29 cellular contexts compared by ENCODE assay signal in genomic region chr1:19936061-19936750, GRCh38. TPM values are rescaled to one million over a fixed set of nuclear protein-coding genes. Genes with fewer than 3 reads are reported as not detected.
DNase-seq lines count a peak whose midpoint lies in the region; ATAC-seq, FAIRE-seq and TF ChIP-seq lines count a peak whose summit lies in the region.
"Had no signal": no experiment of that assay in that cellular context is flagged by ENCODE, and none has a peak within 500 bp of the region (broad histone marks: within the 10 kb centered on the region; RNA-seq: fewer than 3 reads in every experiment).

No MANE protein-coding gene starts in this region.

- RAD21 ChIA-PET in GM12878 (lab: Charles Lee; ENCODE audit: unreplicated experiment): no interaction called here

- no peaks in the 10 kb centered on the region for H3K79me1 ChIP-seq in mesendoderm (ENCODE audit: low read length)

- SMC1A ChIA-PET in GM12878 (lab: Charles Lee; ENCODE audit: uncharacterized antibody, unreplicated experiment): no interaction called here

- no peak overlapping the region for H3K23ac ChIP-seq in mesendoderm (ENCODE audit: low read length)

- H2BK120ac ChIP-seq in mesendoderm (ENCODE audit: low read depth, low read length): no peak overlapping the region

- no peak overlapping the region for H4K8ac ChIP-seq in mesendoderm (ENCODE audit: low read depth, low read length)

- H3K9ac ChIP-seq in GM12878 (ENCODE audit: control insufficient read depth, insufficient read depth, low read length) (no peak overlapping the region), mesendoderm (ENCODE audit: low read length) (no peak overlapping the region)
- H3K9ac ChIP-seq: BLaER1 had no signal

- no peaks in the 10 kb centered on the region for H3K4me1 ChIP-seq in GM12878 (ENCODE audit: control insufficient read depth, insufficient read depth, low read length)
- no peaks in the 10 kb centered on the region for H3K4me1 ChIP-seq in mesendoderm (ENCODE audit: control insufficient read depth, low read depth, low read length)
- H3K4me1 ChIP-seq in pancreas: no peaks in the 10 kb centered on the region
- no peaks in the 10 kb centered on the region for H3K4me1 ChIP-seq in OCI-LY7 (ENCODE audit: insufficient read depth, low read length, poor library complexity, severe bottlenecking)
- H3K4me1 ChIP-seq: BLaER1, SJCRH30 had no signal

- no peak for TF ChIP-seq POLR2A in NB4 (IDR thresholded peaks at IDR 0.05; ENCODE audit: extremely low read depth, insufficient read length)
- no peak for TF ChIP-seq POLR2A in GM12878 (IDR thresholded peaks at IDR 0.05; ENCODE audit: low read depth, low read length)

- H3K9me2 ChIP-seq in OCI-LY7 (ENCODE audit: insufficient read depth, low read length): no peaks in the 10 kb centered on the region

- BruUV-seq in GM12878 (replicated peaks; lab: Mats Ljungman, UMichigan) (no TSS peak), OCI-LY7 (replicated peaks; lab: Mats Ljungman, UMichigan) (no TSS peak)

- no peaks in the 10 kb centered on the region for H3K27me3 ChIP-seq in GM12878 (replicated peaks in 1 of 2; ENCODE audit: control insufficient read depth in 2 of 2, insufficient read depth in 2 of 2, low read length in 1 of 2)
- H3K27me3 ChIP-seq in mesendoderm (ENCODE audit: insufficient read depth, low read length, poor library complexity): no peaks in the 10 kb centered on the region
- H3K27me3 ChIP-seq in pancreas: no peaks in the 10 kb centered on the region
- H3K27me3 ChIP-seq: BLaER1, SJCRH30 had no signal

- no peak overlapping the region for H4K5ac ChIP-seq in mesendoderm (ENCODE audit: low read length)

- H3K36me3 ChIP-seq in GM12878 (ENCODE audit: control insufficient read depth in 2 of 2, insufficient read depth in 2 of 2, low read length in 1 of 2): no peaks in the 10 kb centered on the region
- H3K36me3 ChIP-seq in mesendoderm (ENCODE audit: control insufficient read depth, insufficient read depth, low read length): no peaks in the 10 kb centered on the region
- no peaks in the 10 kb centered on the region for H3K36me3 ChIP-seq in pancreas
- H3K36me3 ChIP-seq in OCI-LY7 (ENCODE audit: insufficient read depth, low read length): no peaks in the 10 kb centered on the region
- H3K36me3 ChIP-seq: BLaER1, SJCRH30 had no signal

- no peaks in the 10 kb centered on the region for H4K20me1 ChIP-seq in GM12878 (ENCODE audit: control insufficient read depth, insufficient read depth)
- H4K20me1 ChIP-seq in OCI-LY7 (ENCODE audit: insufficient read depth, low read length): no peaks in the 10 kb centered on the region
- H4K20me1 ChIP-seq: BLaER1 had no signal

- 34% methylated on average over 3 of the region's 3 CpGs for WGBS in GM12878 (ENCODE audit: insufficient coverage, insufficient replicate concordance, low lambda C conversion rate, missing lambda C conversion rate)
- no CpG with 5 or more reads among the region's 3 CpGs for WGBS in mesendoderm (ENCODE audit: extremely low coverage, insufficient coverage, low lambda C conversion rate)
- 65 to 67% methylated on average over 3 of the region's 3 CpGs for WGBS in pancreas, 2 donors

- H3K4ac ChIP-seq in mesendoderm (ENCODE audit: low read depth, low read length): no peak overlapping the region

- H3K4me3 ChIP-seq in GM12865 (ENCODE audit: low read depth, low read length) (no peak overlapping the region), NB4 (ENCODE audit: low read depth, low read length) (no peak overlapping the region), GM12878 (no peak overlapping the region), mesendoderm (ENCODE audit: low read length) (no peak overlapping the region), pancreas (no peak overlapping the region), OCI-LY7 (ENCODE audit: low read depth, low read length, poor library complexity, severe bottlenecking) (no peak overlapping the region)
- H3K4me3 ChIP-seq: BLaER1, SJCRH30 had no signal

- H2BK15ac ChIP-seq in mesendoderm (replicated peaks; ENCODE audit: low read depth): no peak overlapping the region

- no peak overlapping the region for H3K56ac ChIP-seq in mesendoderm (ENCODE audit: low read length)

- no peak overlapping the region for H3K18ac ChIP-seq in mesendoderm (ENCODE audit: low read length)

- FAIRE-seq in GM12878 (lab: Jason Lieb, UNC) (no peak), pancreas (lab: Jason Lieb, UNC) (no peak)
- FAIRE-seq: GM19239, H1 had no signal

- no peak for TF ChIP-seq EP300 in GM12878 (IDR thresholded peaks at IDR 0.05; ENCODE audit: borderline replicate concordance in 1 of 2, control insufficient read depth in 1 of 2, low read depth in 2 of 2, low read length in 2 of 2)

- H2AK5ac ChIP-seq in mesendoderm (ENCODE audit: low read length): no peak overlapping the region

- peaks cover 3% of the 10 kb centered on the region; the same call in 1 of the 3 replicates for H3K9me3 ChIP-seq in GM12878 (replicated peaks; ENCODE audit: control insufficient read depth, insufficient read depth, low read length)
- no peaks in the 10 kb centered on the region for H3K9me3 ChIP-seq in pancreas
- no peaks in the 10 kb centered on the region for H3K9me3 ChIP-seq in OCI-LY7 (ENCODE audit: low read length)

- H2AFZ ChIP-seq in GM12878 (ENCODE audit: control insufficient read depth, low read depth, low read length): no peak overlapping the region
- H2AFZ ChIP-seq in OCI-LY7 (ENCODE audit: low read length): no peak overlapping the region

- TF ChIP-seq CTCF in GM12865 (IDR thresholded peaks at IDR 0.05; ENCODE audit: insufficient read depth, low read depth, low read length, missing control alignments) (no peak), NB4 (IDR thresholded peaks at IDR 0.05; ENCODE audit: low read depth, low read length) (no peak), GM12878 (IDR thresholded peaks at IDR 0.05 in 2 of 3, conservative IDR thresholded peaks at IDR 0.05 in 1 of 3; ENCODE audit: control insufficient read depth in 2 of 3, extremely low read depth in 1 of 3, insufficient read depth in 1 of 3, low read depth in 3 of 3, low read length in 3 of 3) (no peak), pancreas (IDR thresholded peaks at IDR 0.05) (no peak), OCI-LY7 (conservative IDR thresholded peaks at IDR 0.05; ENCODE audit: low read length) (no peak)

- intact Hi-C loops in GM12878 (cut with micrococcal nuclease; ENCODE audit: unreplicated experiment): no loop called here
- intact Hi-C loops in pancreas (cut with DNase I): no loop called here
- intact Hi-C loops in OCI-LY7 (cut with micrococcal nuclease; ENCODE audit: unreplicated experiment): no loop called here

- no peak overlapping the region for H2BK5ac ChIP-seq in mesendoderm (ENCODE audit: low read length)

- in situ Hi-C loops in GM12878 (cut with MboI): no loop called here

- H3K27ac ChIP-seq in GM12878 (ENCODE audit: control insufficient read depth, insufficient read depth) (no peak overlapping the region), mesendoderm (ENCODE audit: low read depth, low read length) (no peak overlapping the region), pancreas (no peak overlapping the region), OCI-LY7 (ENCODE audit: low read depth, low read length, poor library complexity, severe bottlenecking) (no peak overlapping the region)
- H3K27ac ChIP-seq: BLaER1, SJCRH30 had no signal

- ATAC-seq in GM12878 (no peak), pancreas (no peak)
- ATAC-seq: PC-3, Right ventricle myocardium inferior, SK-N-SH treated with all-trans-retinoic acid at 6 μM for 48 hours had no signal

- no peaks in the 10 kb centered on the region for H3K79me2 ChIP-seq in GM12878 (ENCODE audit: control insufficient read depth, insufficient read depth, low read length)
- H3K79me2 ChIP-seq in mesendoderm (ENCODE audit: control insufficient read depth, insufficient read depth, low read length): no peaks in the 10 kb centered on the region
- no peaks in the 10 kb centered on the region for H3K79me2 ChIP-seq in OCI-LY7 (ENCODE audit: insufficient read depth, low read depth, low read length)

- DNase-seq in GM12865 (ENCODE audit: low read depth) (peak; percentile 7), NB4 (ENCODE audit: low read depth) (peak; percentile 10), GM12878 (ENCODE audit: low read depth, low spot score) (no peak), mesendoderm (peak; percentile 34), GF-D8 (lab: John Stamatoyannopoulos, UW) (no peak), pancreas (no peak), OCI-LY7 (ENCODE audit: low spot score) (no peak)
- DNase-seq: CD4-positive, CD25-positive, alpha-beta regulatory T cell; DMS53; HCEC 1CT; Karpas-422; NCI-H1048; NCI-H1417; NCI-H1694; NCI-H2029 treated with DMSO at 0.1 percent for 48 hours; NCI-H2227 treated with DMSO at 0.1 percent for 48 hours; NCI-H526 treated with DMSO at 0.1 percent for 48 hours; PC-3; SJCRH30 had no signal

- no peak for TF ChIP-seq RAD21 in GM12878 (IDR thresholded peaks at IDR 0.05; ENCODE audit: insufficient read depth, low read depth, low read length)

- POLR2A ChIA-PET in GM12878 (lab: Charles Lee): interaction anchor here (0.6 kb wide), 1 partner anchor 210 kb away, joined by 3 read pairs; no protein-coding TSS in a partner anchor
- POLR2A ChIA-PET in OCI-LY7 (lab: Charles Lee): no interaction called here

- H3K4me2 ChIP-seq in GM12878 (ENCODE audit: control insufficient read depth, insufficient read depth) (no peak overlapping the region), mesendoderm (ENCODE audit: low read length) (no peak overlapping the region), OCI-LY7 (ENCODE audit: low read length) (no peak overlapping the region)
- H3K4me2 ChIP-seq: BLaER1 had no signal

- CTCF ChIA-PET in GM12878 (lab: Yijun Ruan, JAX): no interaction called here
- CTCF ChIA-PET in OCI-LY7 (lab: Charles Lee; ENCODE audit: unreplicated experiment): no interaction called here

RNA-seq across cellular contexts. Expression of gene PLA2G2E, which starts 12.8 kb away (rescaled TPM):
- not detected in 2 replicates for total RNA-seq in GM12878 (2013; cell fraction: nucleolus; rRNA removed)
- total RNA-seq in GM12878 (2014; rRNA removed) (not detected in 2 replicates), GM12878 (2014; rRNA removed; fragmentation: Illumina TruSeq; extraction: Trizol) (not detected in 2 replicates), GM12878 (2021) (not detected in 2 replicates), pancreas (not detected), OCI-LY7 (2022) (not detected in 2 replicates)
- not detected for polyA plus RNA-seq in GM12878 (2011; ENCODE audit: low read depth)
- polyA plus RNA-seq in GM12878 (2011; rRNA removed) (not detected in 2 replicates), GM12878 (2014; fragmentation: Illumina TruSeq; extraction: Trizol) (not detected in 2 replicates), GM12878 (2014; fragmentation: Nextera tagmentation; extraction: Ambion mirVana) (not detected), GM12878 (2014; rRNA removed) (not detected in 2 replicates), GM12878 (2016; fragmentation: Nextera tagmentation; extraction: Ambion mirVana) (not detected), pancreas (not detected)
- not detected in 2 replicates for polyA plus RNA-seq in GM12878 (2011; cell fraction: cytosol; rRNA removed)
- polyA plus RNA-seq in GM12878 (2011; cell fraction: nucleus; rRNA removed): not detected in 2 replicates
- polyA plus RNA-seq in GM12878 (2012): not detected in 2 replicates
- not detected in 2 replicates for polyA minus RNA-seq in GM12878 (2011; rRNA and poly(A)+ RNA removed)
- not detected in 2 replicates for polyA minus RNA-seq in GM12878 (2011; cell fraction: cytosol; rRNA and poly(A)+ RNA removed)
- not detected in 2 replicates for polyA minus RNA-seq in GM12878 (2011; cell fraction: nucleus; rRNA and poly(A)+ RNA removed)
- polyA plus RNA-seq in mesendoderm (2013, experiment 1 of 2): not detected
- polyA plus RNA-seq in mesendoderm (2013, experiment 2 of 2): not detected
- not detected in 2 replicates for total RNA-seq in OCI-LY7 (2014; rRNA removed; shearing (Covaris generic))
- total RNA-seq: A172; CD4-positive, CD25-positive, alpha-beta regulatory T cell; Daoy; G401; H1; NCI-H460; PC-3; Right ventricle myocardium inferior; RPMI7951; SJCRH30 had no signal
- polyA plus RNA-seq: CD4-positive, CD25-positive, alpha-beta regulatory T cell; H1 had no signal

RNA-seq across cellular contexts. Expression of gene PLA2G2A, which starts 43.2 kb away (rescaled TPM):
- total RNA-seq in GM12878 (2013; cell fraction: nucleolus; rRNA removed): not detected in 2 replicates
- total RNA-seq in GM12878 (2014; rRNA removed) (not detected in 2 replicates), GM12878 (2014; rRNA removed; fragmentation: Illumina TruSeq; extraction: Trizol) (not detected in 2 replicates), GM12878 (2021) (0.36 TPM in 1 of 2 replicates, not detected in the other), pancreas (10 to 100 TPM in 3 of 6 donors, 1 to 10 TPM in 1, under 1 TPM in 2; 0.42 to 53.5 (median 6.1) TPM), OCI-LY7 (2022) (not detected in 2 replicates)
- polyA plus RNA-seq in GM12878 (2011; ENCODE audit: low read depth): not detected
- polyA plus RNA-seq in GM12878 (2011; rRNA removed) (not detected in 2 replicates), GM12878 (2014; fragmentation: Illumina TruSeq; extraction: Trizol) (not detected in 2 replicates), GM12878 (2014; fragmentation: Nextera tagmentation; extraction: Ambion mirVana) (not detected), GM12878 (2014; rRNA removed) (not detected in 2 replicates), GM12878 (2016; fragmentation: Nextera tagmentation; extraction: Ambion mirVana) (not detected), pancreas (10 to 100 TPM in 1 of 2 donors, 1 to 10 TPM in 1; 6.7 to 29.7 TPM)
- polyA plus RNA-seq in GM12878 (2011; cell fraction: cytosol; rRNA removed): not detected in 2 replicates
- not detected in 2 replicates for polyA plus RNA-seq in GM12878 (2011; cell fraction: nucleus; rRNA removed)
- polyA plus RNA-seq in GM12878 (2012): not detected in 2 replicates
- not detected in 2 replicates for polyA minus RNA-seq in GM12878 (2011; rRNA and poly(A)+ RNA removed)
- polyA minus RNA-seq in GM12878 (2011; cell fraction: cytosol; rRNA and poly(A)+ RNA removed): not detected in 2 replicates
- polyA minus RNA-seq in GM12878 (2011; cell fraction: nucleus; rRNA and poly(A)+ RNA removed): not detected in 2 replicates
- polyA plus RNA-seq in mesendoderm (2013, experiment 1 of 2): 2.5 TPM
- 2.3 TPM for polyA plus RNA-seq in mesendoderm (2013, experiment 2 of 2)
- not detected in 2 replicates for total RNA-seq in OCI-LY7 (2014; rRNA removed; shearing (Covaris generic))
- total RNA-seq: A172; CD4-positive, CD25-positive, alpha-beta regulatory T cell; Daoy; G401; NCI-H460; PC-3; RPMI7951; SJCRH30 had no signal
- polyA plus RNA-seq: CD4-positive, CD25-positive, alpha-beta regulatory T cell had no signal

RNA-seq across cellular contexts. Expression of gene OTUD3, which starts 54.0 kb away (rescaled TPM):
- total RNA-seq in GM12878 (2013; cell fraction: nucleolus; rRNA removed): 19.9 and 24.2 TPM in 2 replicates
- total RNA-seq in GM12878 (2014; rRNA removed) (4.3 and 6.3 TPM in 2 replicates), GM12878 (2014; rRNA removed; fragmentation: Illumina TruSeq; extraction: Trizol) (8.0 TPM in 2 replicates), GM12878 (2021) (5.1 and 8.4 TPM in 2 replicates), pancreas (1 to 10 TPM; 3.0 to 4.1 (median 3.4) TPM), OCI-LY7 (2022) (12.2 and 14.7 TPM in 2 replicates)
- polyA plus RNA-seq in GM12878 (2011; ENCODE audit: low read depth): 3.7 TPM
- polyA plus RNA-seq in GM12878 (2011; rRNA removed) (8.9 and 10.9 TPM in 2 replicates), GM12878 (2014; fragmentation: Illumina TruSeq; extraction: Trizol) (5.3 and 6.7 TPM in 2 replicates), GM12878 (2014; fragmentation: Nextera tagmentation; extraction: Ambion mirVana) (under 1 TPM; 0.77 to 1.00 TPM), GM12878 (2014; rRNA removed) (5.3 and 7.4 TPM in 2 replicates), GM12878 (2016; fragmentation: Nextera tagmentation; extraction: Ambion mirVana) (1 to 10 TPM; 1.8 to 1.9 TPM), pancreas (1 to 10 TPM; 2.0 to 2.9 TPM)
- 3.1 and 3.9 TPM in 2 replicates for polyA plus RNA-seq in GM12878 (2011; cell fraction: cytosol; rRNA removed)
- 9.8 and 12.3 TPM in 2 replicates for polyA plus RNA-seq in GM12878 (2011; cell fraction: nucleus; rRNA removed)
- 4.2 and 6.1 TPM in 2 replicates for polyA plus RNA-seq in GM12878 (2012)
- polyA minus RNA-seq in GM12878 (2011; rRNA and poly(A)+ RNA removed): 4.1 and 5.3 TPM in 2 replicates
- 1.1 and 2.1 TPM in 2 replicates for polyA minus RNA-seq in GM12878 (2011; cell fraction: cytosol; rRNA and poly(A)+ RNA removed)
- 6.3 and 11.9 TPM in 2 replicates for polyA minus RNA-seq in GM12878 (2011; cell fraction: nucleus; rRNA and poly(A)+ RNA removed)
- polyA plus RNA-seq in mesendoderm (2013, experiment 1 of 2): 4.1 TPM
- polyA plus RNA-seq in mesendoderm (2013, experiment 2 of 2): 3.8 TPM
- total RNA-seq in OCI-LY7 (2014; rRNA removed; shearing (Covaris generic)): 5.6 and 7.3 TPM in 2 replicates

Comparison
In these comparisons a context has a peak if more than half of its experiments do, and no peak if none do; other contexts are left out.
1. DNase-seq: peak in GM12865 (single experiment), NB4 (single experiment) and mesendoderm (single experiment); none in GM12878 (single experiment), GF-D8 (single experiment), pancreas (0 of 6) and OCI-LY7 (single experiment).